8 cellular contexts compared by ENCODE assay signal in the genomic region with DNA sequence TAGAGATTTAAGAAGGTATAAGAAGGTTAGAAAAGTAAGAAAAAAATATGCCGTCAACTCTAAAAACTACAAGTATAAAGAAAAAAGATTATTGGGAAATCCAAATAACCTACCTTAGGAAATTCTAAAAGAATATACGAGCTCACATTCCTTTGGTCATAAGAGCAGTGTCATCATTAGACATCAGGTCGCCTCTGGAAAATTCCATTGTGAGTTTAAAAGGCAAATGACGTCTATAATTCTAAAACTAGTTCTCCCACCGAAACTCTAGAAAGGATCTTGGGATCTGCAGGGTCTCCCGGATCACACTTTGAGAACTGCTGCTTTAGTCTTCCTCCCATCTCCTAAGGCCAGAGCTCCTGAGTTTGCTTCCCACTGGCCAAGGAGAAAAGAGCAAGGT. TPM values are rescaled to one million over a fixed set of nuclear protein-coding genes. Genes with fewer than 3 reads are reported as not detected.
DNase-seq lines count a peak whose midpoint lies in the region; ATAC-seq and TF ChIP-seq lines count a peak whose summit lies in the region.

No MANE protein-coding gene starts in this region.

- no peak for TF ChIP-seq RAD21 in HCT116 (IDR thresholded peaks at IDR 0.05; ENCODE audit: low read depth)

- RAD21 ChIA-PET in HCT116 (lab: Charles Lee; ENCODE audit: low non-redundant PET in 1 of 2, low total read pairs in 2 of 2, uncharacterized antibody in 2 of 2, unreplicated experiment in 2 of 2): interaction anchor here in 1 of 2 experiments (1.4 kb wide), 1 partner anchor 119 kb away, joined by 5 read pairs; no protein-coding TSS in a partner anchor

- H3K36me3 ChIP-seq in HCT116 (ENCODE audit: control insufficient read depth in 1 of 2, insufficient read depth in 2 of 2, low read length in 2 of 2) (peaks cover 7 to 17% of the 10 kb centered on the region in 2 experiments), SJCRH30 (peaks cover 4% of the 10 kb centered on the region; the same call in 1 of the 2 replicates), fibroblast of lung (ENCODE audit: control insufficient read depth, insufficient read depth, low read length) (no peaks in the 10 kb centered on the region), gastrocnemius medialis (no peaks in the 10 kb centered on the region)

- POLR2A ChIA-PET in HCT116 (lab: Charles Lee): interaction anchor here (0.6 to 7.7 kb wide), 20 partner anchors 11 to 272 kb away, joined by 3 to 75 read pairs (median 4); a partner anchor contains a TSS

- H2AFZ ChIP-seq in HCT116 (ENCODE audit: low read depth, low read length, poor library complexity, severe bottlenecking) (no peak overlapping the region), fibroblast of lung (ENCODE audit: low read length) (peak overlapping the region; percentile 49)

- no peaks in the 10 kb centered on the region for H3K9me2 ChIP-seq in HCT116 (ENCODE audit: insufficient read depth)

- peak overlapping the region; percentile 90 for H3K27ac ChIP-seq in HCT116 (ENCODE audit: low read depth, low read length)
- H3K27ac ChIP-seq in SJCRH30: no peak overlapping the region; the same call in 1 of the 2 replicates
- peak overlapping the region; percentile 69 for H3K27ac ChIP-seq in fibroblast of lung (ENCODE audit: insufficient read depth, low read length)
- H3K27ac ChIP-seq in gastrocnemius medialis: peak overlapping the region; percentile 59 to 96 (median 94)

- ATAC-seq in HCT116 (no peak), gastrocnemius medialis (peak in 1 of 2 donors; percentile 4)

- in situ Hi-C loops in gastrocnemius medialis (cut with MboI; ENCODE audit: low sequenced_read_pairs in 4 of 4): loop anchor here (5.0 to 10.0 kb wide), 3 partner anchors 120 to 272 kb away; a partner anchor contains a TSS

- DNase-seq in HCT116 (ENCODE audit: low read depth, low spot score) (no peak), SJCRH30 (no peak), fibroblast of lung (ENCODE audit: low read depth in 2 of 2) (no peak), gastrocnemius medialis (no peak), UCSD-AML1 (lab: John Stamatoyannopoulos, UW; ENCODE audit: unreplicated experiment) (no peak), SIG-M5 treated with dmso at 0.1 percent for 504 hours (lab: John Stamatoyannopoulos, UW; ENCODE audit: unreplicated experiment) (no peak), superior temporal gyrus (ENCODE audit: extremely low spot score) (no peak), NCI-H146 (lab: John Stamatoyannopoulos, UW) (no peak)

- TSS peak; percentile 71 for BruUV-seq in HCT116 (replicated peaks; lab: Mats Ljungman, UMichigan)

- H3K9ac ChIP-seq in HCT116 (ENCODE audit: low read length): peak overlapping the region; percentile 56
- H3K9ac ChIP-seq in fibroblast of lung (ENCODE audit: insufficient read depth, low read length): peak overlapping the region; percentile 30

- H3K4me3 ChIP-seq in HCT116 (replicated peaks in 1 of 2; ENCODE audit: low read depth in 1 of 2, low read length in 2 of 2): peak overlapping the region; percentile 21 to 39
- peak overlapping the region; percentile 74 for H3K4me3 ChIP-seq in SJCRH30
- peak overlapping the region in 2 of 4 experiments; percentile 21 to 36 for H3K4me3 ChIP-seq in fibroblast of lung (replicated peaks in 1 of 4; ENCODE audit: control extremely low read depth in 1 of 4, insufficient read depth in 1 of 4, low read depth in 3 of 4, low read length in 4 of 4)
- peak overlapping the region; percentile 39 to 85 (median 59) for H3K4me3 ChIP-seq in gastrocnemius medialis

- TF ChIP-seq POLR2A in HCT116 (IDR thresholded peaks at IDR 0.05; ENCODE audit: borderline replicate concordance, extremely low read depth, insufficient read depth, insufficient read length) (no peak), gastrocnemius medialis (IDR thresholded peaks at IDR 0.05) (no peak)

- TF ChIP-seq CTCF in HCT116 (IDR thresholded peaks at IDR 0.05 in 2 of 3, conservative IDR thresholded peaks at IDR 0.05 in 1 of 3; ENCODE audit: borderline replicate concordance in 1 of 3, insufficient read depth in 1 of 3, low read depth in 2 of 3, low read length in 2 of 3) (no peak), fibroblast of lung (conservative IDR thresholded peaks at IDR 0.05 in 1 of 2, IDR thresholded peaks at IDR 0.05 in 1 of 2; ENCODE audit: low read depth in 1 of 2, low read length in 2 of 2) (no peak), gastrocnemius medialis (IDR thresholded peaks at IDR 0.05 in 4 of 5, conservative IDR thresholded peaks at IDR 0.05 in 1 of 5) (no peak)

- H3K4me2 ChIP-seq in HCT116 (ENCODE audit: low read length) (peak overlapping the region; percentile 64), fibroblast of lung (ENCODE audit: extremely low read depth, insufficient read depth, low read length) (peak overlapping the region; percentile 71)

- no peaks in the 10 kb centered on the region for H3K9me3 ChIP-seq in HCT116 (ENCODE audit: control insufficient read depth in 1 of 2, insufficient read depth in 1 of 2, low read depth in 1 of 2, low read length in 2 of 2)
- H3K9me3 ChIP-seq in SJCRH30 (replicated peaks): no peaks in the 10 kb centered on the region
- no peaks in the 10 kb centered on the region for H3K9me3 ChIP-seq in fibroblast of lung (ENCODE audit: control insufficient read depth, insufficient read depth, low read depth, low read length)
- H3K9me3 ChIP-seq in gastrocnemius medialis: no peaks in the 10 kb centered on the region

- H4K20me1 ChIP-seq in HCT116 (ENCODE audit: insufficient read depth) (0 out of 2 replicates have a peak, but pooled peaks cover 6% of the 10 kb centered on the region), fibroblast of lung (ENCODE audit: control insufficient read depth, extremely low read depth, insufficient read depth, low read length) (no peaks in the 10 kb centered on the region)

- H3K27me3 ChIP-seq in HCT116 (ENCODE audit: insufficient read depth, low read length) (no peaks in the 10 kb centered on the region), SJCRH30 (no peaks in the 10 kb centered on the region), fibroblast of lung (ENCODE audit: control insufficient read depth, insufficient read depth, low read length) (no peaks in the 10 kb centered on the region), gastrocnemius medialis (no peaks in the 10 kb centered on the region)

- CTCF ChIA-PET in HCT116 (lab: Charles Lee): interaction anchor here (3.2 kb wide), 1 partner anchor 120 kb away, joined by 36 read pairs; no protein-coding TSS in a partner anchor

- intact Hi-C loops in HCT116 (cut with micrococcal nuclease) (loop anchor here (1.0 to 2.0 kb wide), 2 partner anchors 88 to 120 kb away; no protein-coding TSS in a partner anchor), gastrocnemius medialis (cut with DNase I; ENCODE audit: low total_unique reads) (loop anchor here (1.0 to 10.0 kb wide), 3 partner anchors 88 to 120 kb away; a partner anchor contains a TSS)

- H3K4me1 ChIP-seq in HCT116 (ENCODE audit: control insufficient read depth in 1 of 2, insufficient read depth in 2 of 2, low read length in 2 of 2) (peaks cover 26 to 60% of the 10 kb centered on the region in 2 experiments), SJCRH30 (peaks cover 7% of the 10 kb centered on the region), fibroblast of lung (ENCODE audit: control insufficient read depth, extremely low read depth, insufficient read depth, low read length) (no peaks in the 10 kb centered on the region), gastrocnemius medialis (peaks cover 0 to 16% of the 10 kb centered on the region in 2 donors)

- peaks cover 18% of the 10 kb centered on the region for H3K79me2 ChIP-seq in HCT116 (ENCODE audit: insufficient read depth, low read length)
- no peaks in the 10 kb centered on the region for H3K79me2 ChIP-seq in fibroblast of lung (ENCODE audit: control insufficient read depth, insufficient read depth, low read length)

TF ChIP-seq in HCT116, 20 proteins besides CTCF, POLR2A, EP300 and RAD21:
- TF ChIP-seq EGR1 (IDR thresholded peaks at IDR 0.05; ENCODE audit: low read depth): no peak

RNA-seq across cellular contexts. Expression of a gene that starts 0.5 kb away (rescaled TPM):
- 821 TPM for total RNA-seq in HCT116 (2021; ENCODE audit: unreplicated experiment)
- polyA plus RNA-seq in HCT116 (2012): 1,117 and 1,190 TPM in 2 replicates
- total RNA-seq in SJCRH30 (2014; rRNA removed; shearing (Covaris generic)): 24.6 and 25.6 TPM in 2 replicates
- 148 TPM in 2 replicates for total RNA-seq in fibroblast of lung
- 118 and 151 TPM in 2 replicates for polyA plus RNA-seq in fibroblast of lung
- 68.5 and 99.8 TPM in 2 replicates for polyA plus RNA-seq in fibroblast of lung (2012)
- 7.4 and 17.1 TPM in 2 replicates for polyA minus RNA-seq in fibroblast of lung (ENCODE audit: low replicate concordance)
- total RNA-seq in gastrocnemius medialis: 100 to 1,000 TPM in 1 of 4 donors, 10 to 100 TPM in 3; 46.1 to 122 (median 81.4) TPM

RNA-seq across cellular contexts. Expression of a gene that starts 39.4 kb away (rescaled TPM):
- total RNA-seq in HCT116 (2021; ENCODE audit: unreplicated experiment) (59.7 TPM), fibroblast of lung (33.1 and 42.3 TPM in 2 replicates), gastrocnemius medialis (10 to 100 TPM; 12.3 to 21.9 (median 20.6) TPM)
- 41.2 and 49.7 TPM in 2 replicates for polyA plus RNA-seq in HCT116 (2012)
- total RNA-seq in SJCRH30 (2014; rRNA removed; shearing (Covaris generic)): 75.4 and 82.3 TPM in 2 replicates
- polyA plus RNA-seq in fibroblast of lung: 68.7 and 70.9 TPM in 2 replicates
- polyA plus RNA-seq in fibroblast of lung (2012): 60.8 and 65.7 TPM in 2 replicates
- 8.4 and 11.4 TPM in 2 replicates for polyA minus RNA-seq in fibroblast of lung (ENCODE audit: low replicate concordance)
